24 cellular contexts compared by ENCODE assay signal in the genomic region with DNA sequence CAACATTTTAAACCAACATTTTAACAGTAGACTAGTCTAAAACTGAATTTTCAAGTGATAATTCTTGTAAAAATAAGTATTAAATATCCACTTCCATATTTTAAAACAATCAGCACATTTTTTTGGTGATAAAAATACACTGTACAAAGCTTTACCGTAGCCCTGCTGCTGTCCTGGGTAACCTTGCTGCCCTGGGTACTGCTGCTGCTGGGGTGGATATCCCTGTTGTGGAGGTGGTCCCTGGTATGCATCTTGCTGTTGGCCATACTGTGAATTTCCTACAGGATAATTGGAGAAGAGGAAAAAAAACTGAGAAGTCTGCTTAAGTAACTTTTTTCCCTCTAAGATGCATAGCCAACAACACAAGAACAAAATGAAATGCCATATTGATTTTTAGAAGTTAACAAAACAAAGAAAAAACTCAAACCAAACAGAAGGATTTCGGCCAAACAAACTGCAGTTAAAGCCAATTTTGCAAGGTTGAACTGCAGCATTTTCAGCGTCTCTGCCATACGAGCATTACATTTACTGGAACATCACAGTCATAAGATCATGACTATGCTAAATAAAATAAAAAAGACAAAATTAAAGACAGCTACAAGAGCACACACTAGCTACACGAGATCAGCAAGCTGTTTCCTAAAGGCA.
"Had no signal": no experiment of that assay in that cellular context is flagged by ENCODE, and none has a peak within 500 bp of the region (broad histone marks: within the 10 kb centered on the region; RNA-seq: fewer than 3 reads in every experiment).

No MANE protein-coding gene starts in this region.

- H3K27me3 Mint-ChIP-seq: activated CD4-positive, alpha-beta memory T cell treated with anti-CD3 and anti-CD28 coated beads, Interleukin-2, amount 10 ng/mL, durations not matched to agents 7 days and 5 days; activated CD4-positive, alpha-beta T cell treated with anti-CD3 and anti-CD28 coated beads for 36 hours; activated naive CD8-positive, alpha-beta T cell treated with anti-CD3 and anti-CD28 coated beads, Interleukin-2, amount 50 U/mL, for 24 hours; brain; central memory CD8-positive, alpha-beta T cell; T-cell had no signal

- H3K4me1 Mint-ChIP-seq: activated CD4-positive, alpha-beta memory T cell treated with anti-CD3 and anti-CD28 coated beads, Interleukin-2, amount 10 ng/mL, durations not matched to agents 7 days and 5 days; brain had no signal

- ATAC-seq: activated CD4-positive, alpha-beta T cell treated with anti-CD3 and anti-CD28 coated beads for 36 hours; activated naive CD4-positive, alpha-beta T cell treated with anti-CD3 and anti-CD28 coated beads, Interleukin-2, amount 50 U/mL, for 72 hours; activated naive CD8-positive, alpha-beta T cell treated with anti-CD3 and anti-CD28 coated beads, Interleukin-2, amount 50 U/mL, for 24 hours; Panc1; Right ventricle myocardium inferior; T-cell had no signal

- H3K4me3 Mint-ChIP-seq: activated CD4-positive, alpha-beta memory T cell treated with anti-CD3 and anti-CD28 coated beads, Interleukin-2, amount 10 ng/mL, durations not matched to agents 7 days and 5 days; activated CD4-positive, alpha-beta T cell treated with anti-CD3 and anti-CD28 coated beads for 36 hours; activated naive CD8-positive, alpha-beta T cell treated with anti-CD3 and anti-CD28 coated beads, Interleukin-2, amount 50 U/mL, for 24 hours; brain; central memory CD8-positive, alpha-beta T cell; T-cell had no signal

- FAIRE-seq: astrocyte, TTC549 had no signal

- DNase-seq: activated CD4-positive, alpha-beta memory T cell treated with anti-CD3 and anti-CD28 coated beads, Interleukin-2, amount 10 ng/mL, durations not matched to agents 7 days and 5 days; activated CD4-positive, alpha-beta T cell treated with anti-CD3 and anti-CD28 coated beads for 36 hours; activated CD4-positive, alpha-beta T cell treated with anti-CD3 and anti-CD28 coated beads, Interleukin-2, amount 50 U/mL, for 1 hour; activated naive CD8-positive, alpha-beta T cell treated with anti-CD3 and anti-CD28 coated beads, Interleukin-2, amount 50 U/mL, for 24 hours; activated T-cell treated with anti-CD3 and anti-CD28 coated beads for 4 hours; amygdala; NCI-H1048; NCI-H2081; NCI-H510A treated with DMSO at 0.1 percent for 48 hours; NCI-H69; NK-92 treated with Interleukin-12 subunit alpha and Interleukin-12 subunit beta, amount 100 ng/mL, for 24 hours; OCI-M1; RPMI8226; T-cell; T-helper 2 cell; T1000 had no signal

- H3K4me3 ChIP-seq: SK-N-MC had no signal

- H3K27ac Mint-ChIP-seq: activated CD4-positive, alpha-beta memory T cell treated with anti-CD3 and anti-CD28 coated beads, Interleukin-2, amount 10 ng/mL, durations not matched to agents 7 days and 5 days; activated CD4-positive, alpha-beta T cell treated with anti-CD3 and anti-CD28 coated beads for 36 hours; activated naive CD4-positive, alpha-beta T cell treated with anti-CD3 and anti-CD28 coated beads, Interleukin-2, amount 50 U/mL, for 72 hours; activated naive CD8-positive, alpha-beta T cell treated with anti-CD3 and anti-CD28 coated beads, Interleukin-2, amount 50 U/mL, for 24 hours; T-cell had no signal

- H3K27ac ChIP-seq: SK-N-MC had no signal

- H3K9me3 Mint-ChIP-seq: activated CD4-positive, alpha-beta memory T cell treated with anti-CD3 and anti-CD28 coated beads, Interleukin-2, amount 10 ng/mL, durations not matched to agents 7 days and 5 days; activated naive CD4-positive, alpha-beta T cell treated with anti-CD3 and anti-CD28 coated beads, Interleukin-2, amount 50 U/mL, for 72 hours; activated naive CD8-positive, alpha-beta T cell treated with anti-CD3 and anti-CD28 coated beads, Interleukin-2, amount 50 U/mL, for 24 hours; brain; central memory CD8-positive, alpha-beta T cell; T-cell had no signal
